ENCODE assay signal across 5 cellular contexts in genomic region chr3:160179403-160179802, GRCh38. TPM values are rescaled to one million over a fixed set of nuclear protein-coding genes. Genes with fewer than 3 reads are reported as not detected.
"Had no signal": no experiment of that assay in that cellular context is flagged by ENCODE, and none has a peak within 500 bp of the region (broad histone marks: within the 10 kb centered on the region; RNA-seq: fewer than 3 reads in every experiment).

No MANE protein-coding gene starts in this region.

RNA-seq across cellular contexts. Expression of gene C3orf80, which starts 45.8 kb away (rescaled TPM):
- total RNA-seq: natural killer cell, osteocyte, renal cortical epithelial cell, vagina had no signal
- polyA plus RNA-seq: naive thymus-derived CD4-positive, alpha-beta T cell had no signal
